1 cellular context compared by ENCODE assay signal in genomic region chr22:39558254-39558727, GRCh38.
TF ChIP-seq lines count a peak whose summit lies in the region.

No MANE protein-coding gene starts in this region.

TF ChIP-seq in IMR-90, 13 proteins besides CTCF, POLR2A, EP300 and RAD21:
- TF ChIP-seq MXI1 (IDR thresholded peaks at IDR 0.05; ENCODE audit: borderline replicate concordance, low read depth, low read length) (no peak), SMC3 (IDR thresholded peaks at IDR 0.05; ENCODE audit: low read depth, low read length) (no peak), FOS (IDR thresholded peaks at IDR 0.05; ENCODE audit: low read depth, low read length) (no peak), RFX5 (IDR thresholded peaks at IDR 0.05; ENCODE audit: low read depth, low read length) (no peak), ELK1 (IDR thresholded peaks at IDR 0.05; ENCODE audit: borderline replicate concordance, low read depth, low read length) (no peak), RCOR1 (IDR thresholded peaks at IDR 0.05; ENCODE audit: insufficient replicate concordance, low read length) (no peak), BHLHE40 (IDR thresholded peaks at IDR 0.05; ENCODE audit: low read depth, low read length) (no peak), CEBPB (IDR thresholded peaks at IDR 0.05; ENCODE audit: low read depth, low read length) (no peak)
- TF ChIP-seq, protein P1, sequence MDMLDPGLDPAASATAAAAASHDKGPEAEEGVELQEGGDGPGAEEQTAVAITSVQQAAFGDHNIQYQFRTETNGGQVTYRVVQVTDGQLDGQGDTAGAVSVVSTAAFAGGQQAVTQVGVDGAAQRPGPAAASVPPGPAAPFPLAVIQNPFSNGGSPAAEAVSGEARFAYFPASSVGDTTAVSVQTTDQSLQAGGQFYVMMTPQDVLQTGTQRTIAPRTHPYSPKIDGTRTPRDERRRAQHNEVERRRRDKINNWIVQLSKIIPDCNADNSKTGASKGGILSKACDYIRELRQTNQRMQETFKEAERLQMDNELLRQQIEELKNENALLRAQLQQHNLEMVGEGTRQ (IDR thresholded peaks at IDR 0.05; ENCODE audit: low read depth, low read length) = no peak
TF ChIP-seq in IMR-90: peak in this region for 0.
